Comparison of ENCODE assay signal across 14 cellular contexts in the genomic region with DNA sequence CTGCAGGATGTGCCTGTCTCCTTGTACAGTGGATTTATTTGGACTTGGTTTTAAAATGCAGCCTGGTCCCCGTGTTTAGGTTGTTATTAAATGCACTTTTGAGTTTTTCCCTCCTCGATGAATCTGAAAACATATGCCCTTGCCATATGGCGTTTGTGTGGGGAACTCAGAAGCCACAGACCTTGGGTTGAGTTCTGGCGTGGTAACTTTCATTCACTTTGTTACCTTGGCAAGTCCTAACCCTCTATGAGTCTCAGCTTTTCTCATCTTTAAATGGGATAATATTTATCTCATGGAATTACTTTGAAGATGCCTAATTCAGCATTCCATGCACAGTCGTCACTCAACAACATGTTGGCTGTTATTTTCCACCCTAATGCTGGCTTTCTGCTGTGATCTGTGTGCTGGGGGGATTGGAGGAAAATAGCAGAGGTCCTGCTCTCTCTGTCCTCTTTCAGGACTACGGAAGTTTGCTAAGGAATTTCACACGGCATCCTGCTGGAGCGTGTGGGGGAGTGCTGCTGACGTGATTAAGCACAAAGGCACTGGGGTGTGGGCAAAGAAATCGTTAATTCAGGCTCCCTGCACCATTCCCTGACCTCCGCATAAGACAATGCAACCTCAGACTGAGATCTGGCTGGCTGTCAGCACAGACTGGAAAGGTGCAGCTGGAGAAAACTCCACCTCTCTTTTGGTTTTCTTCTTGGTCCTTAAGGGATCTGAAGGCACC.
DNase-seq lines count a peak whose midpoint lies in the region; ATAC-seq, FAIRE-seq and TF ChIP-seq lines count a peak whose summit lies in the region.
"Had no signal": no experiment of that assay in that cellular context is flagged by ENCODE, and none has a peak within 500 bp of the region (broad histone marks: within the 10 kb centered on the region; RNA-seq: fewer than 3 reads in every experiment).

No MANE protein-coding gene starts in this region.

- no peak for TF ChIP-seq CTCF in stomach (IDR thresholded peaks at IDR 0.05)

- intact Hi-C loops in sciatic nerve (cut with DNase I), result no loop called here
- intact Hi-C loops in stomach (cut with DNase I; ENCODE audit: low total_unique reads), result no loop called here

- FAIRE-seq in RCC 7860 (lab: Jason Lieb, UNC), result no peak

- no peak for TF ChIP-seq EP300 in stomach (IDR thresholded peaks at IDR 0.05)

- no peaks in the 10 kb centered on the region for H3K27me3 ChIP-seq in stomach

- H3K4me3 ChIP-seq in stomach, result no peak overlapping the region

- peaks cover 90% of the 10 kb centered on the region for H3K4me1 Mint-ChIP-seq in activated T-cell treated with anti-CD3 and anti-CD28 coated beads, Interleukin-2, amount 50 U/mL, for 24 hours (ENCODE audit: low read depth)

- H3K27ac ChIP-seq in stomach, result no peak overlapping the region

- TF ChIP-seq POLR2A in stomach (IDR thresholded peaks at IDR 0.05), result no peak

- no peaks in the 10 kb centered on the region for H3K27me3 Mint-ChIP-seq in activated T-cell treated with anti-CD3 and anti-CD28 coated beads, Interleukin-2, amount 50 U/mL, for 24 hours

- DNase-seq in activated T-cell treated with anti-CD3 and anti-CD28 coated beads, Interleukin-2, amount 50 U/mL, for 24 hours, result peak; percentile 20
- no peak for DNase-seq in activated T-cell treated with anti-CD3 and anti-CD28 coated beads for 4 hours
- peak; percentile 25 for DNase-seq in RCC 7860 (ENCODE audit: low spot score)
- peak; percentile 70 for DNase-seq in ecto neural progenitor cell (ENCODE audit: low spot score)
- peak; percentile 42 for DNase-seq in sciatic nerve (ENCODE audit: low spot score)
- DNase-seq in stomach, result no peak
- no peak for DNase-seq in activated CD8-positive, alpha-beta memory T cell treated with anti-CD3 and anti-CD28 coated beads for 24 hours
- DNase-seq: activated CD8-positive, alpha-beta memory T cell treated with anti-CD3 and anti-CD28 coated beads, Interleukin-2, amount 10 ng/mL, durations not matched to agents 7 days and 5 days; aorta; glutamatergic neuron; NCI-H446 treated with DMSO at 0.1 percent for 48 hours; stimulated activated CD4-positive, alpha-beta T cell treated with anti-CD3 and anti-CD28 coated beads, Interleukin-12 subunit alpha, Interleukin-12 subunit beta, amount 100 ng/mL, for 4 hours had no signal

- H3K4me1 ChIP-seq in stomach, result peaks cover 0 to 19% (median 2%) of the 10 kb centered on the region in 4 donors

- peaks cover 0 to 19% (median 7%) of the 10 kb centered on the region in 4 donors for H3K36me3 ChIP-seq in stomach

- H3K9me3 ChIP-seq in stomach, result no peaks in the 10 kb centered on the region

- H3K36me3 Mint-ChIP-seq in activated T-cell treated with anti-CD3 and anti-CD28 coated beads, Interleukin-2, amount 50 U/mL, for 24 hours (ENCODE audit: low read depth), result peaks cover 30% of the 10 kb centered on the region

- no peaks in the 10 kb centered on the region for H3K9me3 Mint-ChIP-seq in activated T-cell treated with anti-CD3 and anti-CD28 coated beads, Interleukin-2, amount 50 U/mL, for 24 hours

- 56 to 69% (median 64%) methylated on average over 11 of the region's 11 CpGs for WGBS in stomach, 5 donors

- peak overlapping the region; percentile 92 for H3K27ac Mint-ChIP-seq in activated T-cell treated with anti-CD3 and anti-CD28 coated beads, Interleukin-2, amount 50 U/mL, for 24 hours
- H3K27ac Mint-ChIP-seq: activated CD8-positive, alpha-beta memory T cell treated with anti-CD3 and anti-CD28 coated beads, Interleukin-2, amount 10 ng/mL, durations not matched to agents 7 days and 5 days had no signal

- peak overlapping the region; percentile 69 for H3K4me3 Mint-ChIP-seq in activated T-cell treated with anti-CD3 and anti-CD28 coated beads, Interleukin-2, amount 50 U/mL, for 24 hours

- ATAC-seq in sciatic nerve (no peak), HG03571 (IDR thresholded peaks at IDR 0.05; ENCODE audit: unreplicated experiment) (no peak)
- ATAC-seq: Panc1 had no signal

Comparison
In these comparisons a context has a peak if more than half of its experiments do, and no peak if none do; other contexts are left out.
1. DNase-seq: peak in activated T-cell treated with anti-CD3 and anti-CD28 coated beads, Interleukin-2, amount 50 U/mL, for 24 hours (single experiment), RCC 7860 (single experiment), ecto neural progenitor cell (single experiment) and sciatic nerve (single experiment); none in activated T-cell treated with anti-CD3 and anti-CD28 coated beads for 4 hours (single experiment), stomach (single experiment) and activated CD8-positive, alpha-beta memory T cell treated with anti-CD3 and anti-CD28 coated beads for 24 hours (single experiment).